1 cellular context compared by ENCODE assay signal in the genomic region with DNA sequence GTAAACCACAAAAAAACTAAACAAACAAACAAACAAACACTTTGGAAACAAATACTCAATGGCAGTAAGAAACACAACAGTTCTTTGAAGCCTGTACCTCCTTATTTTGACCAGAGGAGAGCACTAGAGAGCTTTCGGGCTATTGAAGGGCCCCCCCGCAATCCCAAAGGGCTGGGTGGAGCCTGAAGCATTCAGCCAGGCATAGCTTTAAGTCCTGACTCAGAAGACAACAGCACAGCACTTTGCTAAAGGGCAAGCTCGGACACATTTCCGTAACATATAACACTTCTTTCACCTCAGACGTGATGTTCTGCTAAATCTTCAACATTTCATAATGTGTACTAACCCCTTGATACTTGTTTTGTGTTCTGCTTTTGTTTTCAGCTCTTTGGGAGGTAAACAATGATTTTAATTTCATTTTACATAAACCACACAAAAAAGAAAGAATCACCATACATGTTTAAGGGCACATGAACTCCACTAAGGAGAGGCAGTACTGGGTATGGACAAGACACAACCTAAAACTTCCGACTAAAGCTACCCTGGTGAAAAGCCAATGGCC.
TF ChIP-seq lines count a peak whose summit lies in the region.

No MANE protein-coding gene starts in this region.

TF ChIP-seq in SK-N-SH, 30 proteins besides CTCF, POLR2A, EP300 and RAD21 (continued from another document):
- TF ChIP-seq, protein P1, sequence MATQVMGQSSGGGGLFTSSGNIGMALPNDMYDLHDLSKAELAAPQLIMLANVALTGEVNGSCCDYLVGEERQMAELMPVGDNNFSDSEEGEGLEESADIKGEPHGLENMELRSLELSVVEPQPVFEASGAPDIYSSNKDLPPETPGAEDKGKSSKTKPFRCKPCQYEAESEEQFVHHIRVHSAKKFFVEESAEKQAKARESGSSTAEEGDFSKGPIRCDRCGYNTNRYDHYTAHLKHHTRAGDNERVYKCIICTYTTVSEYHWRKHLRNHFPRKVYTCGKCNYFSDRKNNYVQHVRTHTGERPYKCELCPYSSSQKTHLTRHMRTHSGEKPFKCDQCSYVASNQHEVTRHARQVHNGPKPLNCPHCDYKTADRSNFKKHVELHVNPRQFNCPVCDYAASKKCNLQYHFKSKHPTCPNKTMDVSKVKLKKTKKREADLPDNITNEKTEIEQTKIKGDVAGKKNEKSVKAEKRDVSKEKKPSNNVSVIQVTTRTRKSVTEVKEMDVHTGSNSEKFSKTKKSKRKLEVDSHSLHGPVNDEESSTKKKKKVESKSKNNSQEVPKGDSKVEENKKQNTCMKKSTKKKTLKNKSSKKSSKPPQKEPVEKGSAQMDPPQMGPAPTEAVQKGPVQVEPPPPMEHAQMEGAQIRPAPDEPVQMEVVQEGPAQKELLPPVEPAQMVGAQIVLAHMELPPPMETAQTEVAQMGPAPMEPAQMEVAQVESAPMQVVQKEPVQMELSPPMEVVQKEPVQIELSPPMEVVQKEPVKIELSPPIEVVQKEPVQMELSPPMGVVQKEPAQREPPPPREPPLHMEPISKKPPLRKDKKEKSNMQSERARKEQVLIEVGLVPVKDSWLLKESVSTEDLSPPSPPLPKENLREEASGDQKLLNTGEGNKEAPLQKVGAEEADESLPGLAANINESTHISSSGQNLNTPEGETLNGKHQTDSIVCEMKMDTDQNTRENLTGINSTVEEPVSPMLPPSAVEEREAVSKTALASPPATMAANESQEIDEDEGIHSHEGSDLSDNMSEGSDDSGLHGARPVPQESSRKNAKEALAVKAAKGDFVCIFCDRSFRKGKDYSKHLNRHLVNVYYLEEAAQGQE (IDR thresholded peaks at IDR 0.05; ENCODE audit: low read depth, low read length): 0 out of 2 replicates have a peak, but pooled peaks have one; percentile 32
- TF ChIP-seq ELF1 (IDR thresholded peaks at IDR 0.05): no peak
- TF ChIP-seq CHD2 (IDR thresholded peaks at IDR 0.05; ENCODE audit: low read length, partially characterized antibody): no peak
- no peak for TF ChIP-seq JUND (IDR thresholded peaks at IDR 0.05)
- no peak for TF ChIP-seq GABPA (IDR thresholded peaks at IDR 0.05; ENCODE audit: low read depth)
- TF ChIP-seq, protein P2, sequence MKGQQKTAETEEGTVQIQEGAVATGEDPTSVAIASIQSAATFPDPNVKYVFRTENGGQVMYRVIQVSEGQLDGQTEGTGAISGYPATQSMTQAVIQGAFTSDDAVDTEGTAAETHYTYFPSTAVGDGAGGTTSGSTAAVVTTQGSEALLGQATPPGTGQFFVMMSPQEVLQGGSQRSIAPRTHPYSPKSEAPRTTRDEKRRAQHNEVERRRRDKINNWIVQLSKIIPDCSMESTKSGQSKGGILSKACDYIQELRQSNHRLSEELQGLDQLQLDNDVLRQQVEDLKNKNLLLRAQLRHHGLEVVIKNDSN (IDR thresholded peaks at IDR 0.05; ENCODE audit: borderline replicate concordance, low read depth): no peak
- TF ChIP-seq POLR2AphosphoS5 (IDR thresholded peaks at IDR 0.05; ENCODE audit: low read depth, low read length): peak; percentile 90
- peak; percentile 44; the same call in 1 of the 2 replicates for TF ChIP-seq TCF12 (IDR thresholded peaks at IDR 0.05)
- TF ChIP-seq YY1 (IDR thresholded peaks at IDR 0.05; ENCODE audit: low read depth): peak; percentile 26; the same call in 1 of the 2 replicates
- TF ChIP-seq, protein P3, sequence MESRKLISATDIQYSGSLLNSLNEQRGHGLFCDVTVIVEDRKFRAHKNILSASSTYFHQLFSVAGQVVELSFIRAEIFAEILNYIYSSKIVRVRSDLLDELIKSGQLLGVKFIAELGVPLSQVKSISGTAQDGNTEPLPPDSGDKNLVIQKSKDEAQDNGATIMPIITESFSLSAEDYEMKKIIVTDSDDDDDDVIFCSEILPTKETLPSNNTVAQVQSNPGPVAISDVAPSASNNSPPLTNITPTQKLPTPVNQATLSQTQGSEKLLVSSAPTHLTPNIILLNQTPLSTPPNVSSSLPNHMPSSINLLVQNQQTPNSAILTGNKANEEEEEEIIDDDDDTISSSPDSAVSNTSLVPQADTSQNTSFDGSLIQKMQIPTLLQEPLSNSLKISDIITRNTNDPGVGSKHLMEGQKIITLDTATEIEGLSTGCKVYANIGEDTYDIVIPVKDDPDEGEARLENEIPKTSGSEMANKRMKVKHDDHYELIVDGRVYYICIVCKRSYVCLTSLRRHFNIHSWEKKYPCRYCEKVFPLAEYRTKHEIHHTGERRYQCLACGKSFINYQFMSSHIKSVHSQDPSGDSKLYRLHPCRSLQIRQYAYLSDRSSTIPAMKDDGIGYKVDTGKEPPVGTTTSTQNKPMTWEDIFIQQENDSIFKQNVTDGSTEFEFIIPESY (IDR thresholded peaks at IDR 0.05; ENCODE audit: borderline replicate concordance, low read depth): no peak
- 0 out of 2 replicates have a peak, but pooled peaks have one; percentile 20 for TF ChIP-seq RXRA (IDR thresholded peaks at IDR 0.05; ENCODE audit: borderline replicate concordance, low read depth)
- TF ChIP-seq RFX5 (IDR thresholded peaks at IDR 0.05; ENCODE audit: low read length): no peak
- TF ChIP-seq EZH2phosphoT487 (IDR thresholded peaks at IDR 0.05; ENCODE audit: borderline replicate concordance, low read depth): no peak
- TF ChIP-seq MXI1 (IDR thresholded peaks at IDR 0.05; ENCODE audit: low read depth, low read length): no peak
- TF ChIP-seq NRF1 (IDR thresholded peaks at IDR 0.05; ENCODE audit: low read depth, low read length): no peak
- TF ChIP-seq, protein P4, sequence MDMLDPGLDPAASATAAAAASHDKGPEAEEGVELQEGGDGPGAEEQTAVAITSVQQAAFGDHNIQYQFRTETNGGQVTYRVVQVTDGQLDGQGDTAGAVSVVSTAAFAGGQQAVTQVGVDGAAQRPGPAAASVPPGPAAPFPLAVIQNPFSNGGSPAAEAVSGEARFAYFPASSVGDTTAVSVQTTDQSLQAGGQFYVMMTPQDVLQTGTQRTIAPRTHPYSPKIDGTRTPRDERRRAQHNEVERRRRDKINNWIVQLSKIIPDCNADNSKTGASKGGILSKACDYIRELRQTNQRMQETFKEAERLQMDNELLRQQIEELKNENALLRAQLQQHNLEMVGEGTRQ (IDR thresholded peaks at IDR 0.05; ENCODE audit: borderline replicate concordance, low read depth, low read length): no peak
- TF ChIP-seq FOSL2 (IDR thresholded peaks at IDR 0.05; ENCODE audit: borderline replicate concordance, low read depth): no peak
